Comparison of ENCODE assay signal across 29 cellular contexts in genomic region chr4:76591992-76592391, GRCh38.
DNase-seq lines count a peak whose midpoint lies in the region; ATAC-seq and TF ChIP-seq lines count a peak whose summit lies in the region.
"Had no signal": no experiment of that assay in that cellular context is flagged by ENCODE, and none has a peak within 500 bp of the region (broad histone marks: within the 10 kb centered on the region; RNA-seq: fewer than 3 reads in every experiment).

No MANE protein-coding gene starts in this region.

- H3K9ac ChIP-seq in endodermal cell (ENCODE audit: extremely low read depth, low read length, poor library complexity, severe bottlenecking), result no peak overlapping the region
- no peak overlapping the region for H3K9ac ChIP-seq in trophoblast cell (ENCODE audit: low read length)

- H3K9me3 Mint-ChIP-seq in Calu3 (ENCODE audit: low read depth, unreplicated experiment), result no peaks in the 10 kb centered on the region
- H3K9me3 Mint-ChIP-seq in endodermal cell, result no peaks in the 10 kb centered on the region
- H3K9me3 Mint-ChIP-seq: activated CD4-positive, alpha-beta memory T cell treated with anti-CD3 and anti-CD28 coated beads for 36 hours; activated naive CD4-positive, alpha-beta T cell treated with anti-CD3 and anti-CD28 coated beads, Interleukin-2, amount 10 ng/mL, durations not matched to agents 7 days and 5 days; memory B cell; stimulated activated naive CD8-positive, alpha-beta T cell treated with anti-CD3 and anti-CD28 coated beads, Interleukin-15, amount 100 ng/mL, for 72 hours had no signal

- no peak for ATAC-seq in Panc1
- ATAC-seq in left lobe of liver, result no peak
- no peak for ATAC-seq in HG02840 (IDR thresholded peaks at IDR 0.05; ENCODE audit: low FRiP score, unreplicated experiment)
- ATAC-seq in HG03378 (IDR thresholded peaks at IDR 0.05; ENCODE audit: unreplicated experiment), result no peak
- ATAC-seq: esophagus mucosa; foreskin keratinocyte; psoas muscle; stimulated activated naive CD8-positive, alpha-beta T cell treated with anti-CD3 and anti-CD28 coated beads, Interleukin-15, amount 100 ng/mL, for 72 hours had no signal

- in situ Hi-C loops in Panc1 (cut with HindIII; ENCODE audit: low pct_unique_long_range_greater_than_20kb, low sequenced_read_pairs), result no loop called here

- peak overlapping the region; percentile 63 for H2BK120ac ChIP-seq in trophoblast cell (ENCODE audit: insufficient read depth, low read length, poor library complexity)

- TF ChIP-seq CTCF in Calu3 (IDR thresholded peaks at IDR 0.05; ENCODE audit: unreplicated experiment) (no peak), Panc1 (IDR thresholded peaks at IDR 0.05) (no peak), endodermal cell (conservative IDR thresholded peaks at IDR 0.05) (no peak)

- H3K23ac ChIP-seq in trophoblast cell (ENCODE audit: low read length), result no peak overlapping the region

- H3K4me3 ChIP-seq in Panc1 (ENCODE audit: low read depth in 2 of 2, low read length in 2 of 2) (no peak overlapping the region), endodermal cell (ENCODE audit: low read length) (no peak overlapping the region), trophoblast cell (ENCODE audit: low read depth, low read length) (no peak overlapping the region)
- H3K4me3 ChIP-seq: Peyer's patch, psoas muscle, thyroid gland had no signal

- H2BK12ac ChIP-seq in trophoblast cell (ENCODE audit: low read length), result peak overlapping the region; percentile 73

- H2AFZ ChIP-seq in trophoblast cell (ENCODE audit: insufficient read depth, low read length, poor library complexity), result no peak overlapping the region

- H3K27ac Mint-ChIP-seq in Calu3 (ENCODE audit: unreplicated experiment), result peak overlapping the region; percentile 75
- H3K27ac Mint-ChIP-seq in endodermal cell, result no peak overlapping the region
- H3K27ac Mint-ChIP-seq: activated CD4-positive, alpha-beta memory T cell treated with anti-CD3 and anti-CD28 coated beads for 36 hours; activated naive CD4-positive, alpha-beta T cell treated with anti-CD3 and anti-CD28 coated beads, Interleukin-2, amount 10 ng/mL, durations not matched to agents 7 days and 5 days; memory B cell; stimulated activated naive CD8-positive, alpha-beta T cell treated with anti-CD3 and anti-CD28 coated beads, Interleukin-15, amount 100 ng/mL, for 72 hours had no signal

- BruUV-seq in Calu3 (replicated peaks; lab: Mats Ljungman, UMichigan) (no TSS peak), Panc1 (replicated peaks; lab: Mats Ljungman, UMichigan) (no TSS peak)

- POLR2A ChIA-PET in Panc1 (lab: Charles Lee), result no interaction called here

- H3K14ac ChIP-seq in trophoblast cell (ENCODE audit: low read length), result peak overlapping the region; percentile 24

- peaks cover 20% of the 10 kb centered on the region for H3K79me1 ChIP-seq in trophoblast cell (ENCODE audit: low read length)

- DNase-seq in Calu3 (no peak), Panc1 (ENCODE audit: low read depth, low spot score) (no peak), endodermal cell (no peak), trophoblast cell (peak; percentile 64 to 80), T-helper 2 cell (no peak), left lobe of liver (ENCODE audit: low spot score) (no peak)
- DNase-seq: activated CD4-positive, alpha-beta memory T cell treated with anti-CD3 and anti-CD28 coated beads for 36 hours; activated CD4-positive, CD25-positive, alpha-beta regulatory T cell treated with anti-CD3 and anti-CD28 coated beads, Interleukin-2, amount 50 U/mL, for 72 hours; activated CD8-positive, alpha-beta memory T cell treated with anti-CD3 and anti-CD28 coated beads, Interleukin-2, amount 50 U/mL, for 4 hours; activated naive CD4-positive, alpha-beta T cell treated with anti-CD3 and anti-CD28 coated beads, Interleukin-2, amount 10 ng/mL, durations not matched to agents 7 days and 5 days; amniotic stem cell; BE2C; DMS53; foreskin keratinocyte; GDM1; NCI-H1417; NCI-H2081 treated with DMSO at 0.1 percent for 48 hours; NCI-H226; NCI-H69; Peyer's patch; psoas muscle; SIG-M5; stimulated activated naive CD8-positive, alpha-beta T cell treated with anti-CD3 and anti-CD28 coated beads, Interleukin-15, amount 100 ng/mL, for 72 hours; thyroid gland had no signal

- H2BK5ac ChIP-seq in trophoblast cell (ENCODE audit: low read depth, low read length, poor library complexity), result no peak overlapping the region

- H3K36me3 ChIP-seq in Panc1 (ENCODE audit: control insufficient read depth, insufficient read depth, low read length) (no peaks in the 10 kb centered on the region), endodermal cell (ENCODE audit: control insufficient read depth, insufficient read depth, low read length) (no peaks in the 10 kb centered on the region), trophoblast cell (ENCODE audit: control insufficient read depth in 1 of 2, insufficient read depth in 2 of 2, low read length in 2 of 2) (peaks cover 1 to 2% of the 10 kb centered on the region in 2 experiments)
- H3K36me3 ChIP-seq: BE2C, neutrophil, Peyer's patch, thyroid gland had no signal

- H4K8ac ChIP-seq in trophoblast cell (ENCODE audit: low read depth, low read length), result no peak overlapping the region

- peaks cover 52% of the 10 kb centered on the region for H3K36me3 Mint-ChIP-seq in Calu3 (ENCODE audit: insufficient read depth, unreplicated experiment)
- H3K36me3 Mint-ChIP-seq in endodermal cell (ENCODE audit: low read depth), result no peaks in the 10 kb centered on the region
- H3K36me3 Mint-ChIP-seq: activated CD4-positive, alpha-beta memory T cell treated with anti-CD3 and anti-CD28 coated beads for 36 hours; activated naive CD4-positive, alpha-beta T cell treated with anti-CD3 and anti-CD28 coated beads, Interleukin-2, amount 10 ng/mL, durations not matched to agents 7 days and 5 days; memory B cell had no signal

- H3K27me3 Mint-ChIP-seq in Calu3 (ENCODE audit: unreplicated experiment) (no peaks in the 10 kb centered on the region), endodermal cell (ENCODE audit: insufficient read depth) (no peaks in the 10 kb centered on the region)

- no peak overlapping the region for H4K91ac ChIP-seq in trophoblast cell (ENCODE audit: low read depth, low read length)

- peak overlapping the region; percentile 32 for H3K4me3 Mint-ChIP-seq in Calu3 (ENCODE audit: low read depth, unreplicated experiment)
- H3K4me3 Mint-ChIP-seq in endodermal cell, result no peak overlapping the region
- H3K4me3 Mint-ChIP-seq: activated CD4-positive, alpha-beta memory T cell treated with anti-CD3 and anti-CD28 coated beads for 36 hours; activated naive CD4-positive, alpha-beta T cell treated with anti-CD3 and anti-CD28 coated beads, Interleukin-2, amount 10 ng/mL, durations not matched to agents 7 days and 5 days; memory B cell; stimulated activated naive CD8-positive, alpha-beta T cell treated with anti-CD3 and anti-CD28 coated beads, Interleukin-15, amount 100 ng/mL, for 72 hours had no signal

- no peak overlapping the region for H4K12ac ChIP-seq in trophoblast cell (ENCODE audit: low read depth, low read length)

- H3K27me3 ChIP-seq in Panc1 (ENCODE audit: control insufficient read depth, insufficient read depth, low read length) (no peaks in the 10 kb centered on the region), endodermal cell (ENCODE audit: control insufficient read depth, insufficient read depth, low read length, poor library complexity, severe bottlenecking) (no peaks in the 10 kb centered on the region), trophoblast cell (ENCODE audit: insufficient read depth, low read length) (no peaks in the 10 kb centered on the region)
- H3K27me3 ChIP-seq: BE2C, Peyer's patch, thyroid gland had no signal

- H3K4me1 ChIP-seq in Panc1 (ENCODE audit: control insufficient read depth, insufficient read depth, low read length) (peaks cover 13% of the 10 kb centered on the region), endodermal cell (ENCODE audit: control insufficient read depth, insufficient read depth, low read length) (peaks cover 19% of the 10 kb centered on the region), trophoblast cell (ENCODE audit: control insufficient read depth in 1 of 2, insufficient read depth in 2 of 2, low read length in 2 of 2) (peaks cover 10 to 11% of the 10 kb centered on the region in 2 experiments)
- H3K4me1 ChIP-seq: BE2C, foreskin keratinocyte, psoas muscle had no signal

- no peak overlapping the region for H3K4me2 ChIP-seq in trophoblast cell (ENCODE audit: low read length)

- H3K9me3 ChIP-seq in Panc1 (ENCODE audit: control insufficient read depth, insufficient read depth, low read depth, low read length) (no peaks in the 10 kb centered on the region), endodermal cell (ENCODE audit: control insufficient read depth, low read length) (no peaks in the 10 kb centered on the region), trophoblast cell (ENCODE audit: insufficient read depth, low read depth, low read length) (no peaks in the 10 kb centered on the region)
- H3K9me3 ChIP-seq: BE2C, neutrophil, Peyer's patch, psoas muscle, thyroid gland had no signal

- CTCF ChIA-PET in Calu3 (lab: Charles Lee) (no interaction called here), Panc1 (lab: Charles Lee) (no interaction called here)

- intact Hi-C loops in Calu3 (cut with micrococcal nuclease; ENCODE audit: unreplicated experiment) (no loop called here), Panc1 (cut with micrococcal nuclease; ENCODE audit: unreplicated experiment) (no loop called here)

- H3K4me1 Mint-ChIP-seq in Calu3 (ENCODE audit: low read depth, unreplicated experiment), result peaks cover 55% of the 10 kb centered on the region
- peaks cover 35% of the 10 kb centered on the region for H3K4me1 Mint-ChIP-seq in endodermal cell
- H3K4me1 Mint-ChIP-seq: activated naive CD4-positive, alpha-beta T cell treated with anti-CD3 and anti-CD28 coated beads, Interleukin-2, amount 10 ng/mL, durations not matched to agents 7 days and 5 days; memory B cell; stimulated activated naive CD8-positive, alpha-beta T cell treated with anti-CD3 and anti-CD28 coated beads, Interleukin-15, amount 100 ng/mL, for 72 hours had no signal

- 92 to 93% methylated on average over 3 of the region's 3 CpGs for WGBS in endodermal cell (ENCODE audit: insufficient coverage in 1 of 2, insufficient read length in 1 of 2), 2 experiments
- no CpG with 5 or more reads among the region's 3 CpGs for WGBS in trophoblast cell (ENCODE audit: extremely low coverage, insufficient coverage, insufficient read length)

- H3K27ac ChIP-seq in Panc1 (ENCODE audit: low read length) (peak overlapping the region; percentile 88; the same call in 1 of the 2 replicates), endodermal cell (ENCODE audit: low read depth, low read length) (peak overlapping the region; percentile 98), trophoblast cell (ENCODE audit: low read depth, low read length) (no peak overlapping the region)
- H3K27ac ChIP-seq: foreskin keratinocyte, neutrophil, psoas muscle had no signal

- no peak overlapping the region for H2AK5ac ChIP-seq in trophoblast cell (ENCODE audit: low read length)

- H3K4ac ChIP-seq in trophoblast cell (ENCODE audit: low read depth, low read length), result peak overlapping the region; percentile 85

- H3K79me2 ChIP-seq in trophoblast cell (ENCODE audit: control insufficient read depth, insufficient read depth, low read length, poor library complexity), result peaks cover 7% of the 10 kb centered on the region

- no peak overlapping the region for H3K18ac ChIP-seq in trophoblast cell (ENCODE audit: low read length)

Comparison
In these comparisons a context has a peak if more than half of its experiments do, and no peak if none do; other contexts are left out.
1. DNase-seq: peak in trophoblast cell (2 of 2); none in Calu3 (single experiment), Panc1 (single experiment), endodermal cell (single experiment), T-helper 2 cell (0 of 5) and left lobe of liver (single experiment).